8 cellular contexts compared by ENCODE assay signal in the genomic region with DNA sequence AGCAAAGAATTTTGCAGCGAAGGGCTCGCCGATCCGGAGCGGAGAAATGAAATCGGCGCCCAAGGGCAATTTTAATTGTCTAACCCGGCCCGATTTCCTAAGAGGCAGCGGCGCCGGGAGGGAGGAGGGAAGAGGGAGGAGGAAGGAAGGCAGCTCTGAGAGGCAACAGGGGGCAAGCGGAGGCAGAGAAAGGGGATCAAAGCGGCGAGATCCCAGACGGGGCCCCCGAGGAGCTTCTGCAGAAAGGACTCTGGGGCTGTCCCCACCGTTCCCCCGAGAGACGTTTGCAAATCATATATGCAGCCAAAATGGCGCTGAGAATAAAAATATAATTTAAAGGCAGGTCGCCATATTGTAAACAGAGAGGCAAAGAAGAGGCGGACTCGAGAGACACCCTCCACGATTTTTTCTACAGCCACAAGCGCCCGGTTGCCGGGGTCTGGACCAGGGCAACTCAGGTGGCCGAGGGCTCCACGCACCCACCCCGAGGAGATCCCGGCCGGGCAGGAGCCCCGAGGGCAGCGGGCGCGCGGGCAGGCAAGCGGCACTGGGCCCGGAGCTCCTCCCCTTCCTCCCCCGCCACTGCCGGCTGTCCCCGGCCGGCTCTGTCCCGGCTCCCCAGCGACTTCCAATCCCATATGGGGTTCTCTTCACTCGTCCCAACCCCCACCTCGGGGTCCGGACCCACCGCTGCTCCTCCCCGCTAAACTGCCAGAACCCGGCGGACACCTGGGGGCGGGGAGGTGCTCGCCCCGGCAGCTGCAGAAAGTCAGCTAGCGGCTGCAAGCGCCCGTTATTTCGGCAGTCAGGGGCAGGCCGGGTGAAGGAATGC. TPM values are rescaled to one million over a fixed set of nuclear protein-coding genes. Genes with fewer than 3 reads are reported as not detected.
A peak's percentile ranks its signal among the peaks of the same experiment; 100 is the strongest.
DNase-seq lines count a peak whose midpoint lies in the region; ATAC-seq and TF ChIP-seq lines count a peak whose summit lies in the region.

No MANE protein-coding gene starts in this region.

- peak overlapping the region; percentile 94 for H3K4me3 ChIP-seq in effector memory CD4-positive, alpha-beta T cell (ENCODE audit: insufficient read depth, low read depth, low read length, poor library complexity, severe bottlenecking)

- peak overlapping the region; percentile 86 for H3K27ac ChIP-seq in effector memory CD4-positive, alpha-beta T cell (ENCODE audit: insufficient read depth, low read length, poor library complexity, severe bottlenecking)

- peaks cover 27% of the 10 kb centered on the region for H3K4me1 ChIP-seq in effector memory CD4-positive, alpha-beta T cell (ENCODE audit: control insufficient read depth, insufficient read depth, low read length, poor library complexity, severe bottlenecking)

- peak; percentile 61 for DNase-seq in GM13977 (ENCODE audit: low spot score)
- peak; percentile 46 for DNase-seq in NCI-H345 (lab: John Stamatoyannopoulos, UW)
- peak; percentile 80 for DNase-seq in activated CD4-positive, alpha-beta memory T cell treated with anti-CD3 and anti-CD28 coated beads for 36 hours
- peak in 2 of 3 donors; percentile 23 to 27 for DNase-seq in effector memory CD4-positive, alpha-beta T cell
- DNase-seq in memory B cell (ENCODE audit: low spot score in 2 of 2): peak; percentile 66 to 73
- DNase-seq in stimulated activated CD8-positive, alpha-beta memory T cell treated with anti-CD3 and anti-CD28 coated beads, Interleukin-12 subunit alpha, Interleukin-12 subunit beta, amount 100 ng/mL, for 1 hour (ENCODE audit: low read depth): peak; percentile 20

- H3K4me3 Mint-ChIP-seq in activated CD4-positive, alpha-beta memory T cell treated with anti-CD3 and anti-CD28 coated beads for 36 hours: peak overlapping the region; percentile 95
- H3K4me3 Mint-ChIP-seq in memory B cell: peak overlapping the region; percentile 96

- POLR2A ChIA-PET in activated CD4-positive, alpha-beta memory T cell treated with anti-CD3 and anti-CD28 coated beads for 36 hours (lab: Charles Lee): interaction anchor here (0.7 to 3.0 kb wide), 11 partner anchors 10 to 238 kb away, joined by 3 to 29 read pairs (median 5); a partner anchor contains a TSS

- intact Hi-C loops in activated CD4-positive, alpha-beta memory T cell treated with anti-CD3 and anti-CD28 coated beads for 36 hours (cut with micrococcal nuclease): loop anchor here (2.0 to 5.0 kb wide), 3 partner anchors 168 to 352 kb away; a partner anchor contains a TSS

- no peaks in the 10 kb centered on the region for H3K9me3 ChIP-seq in effector memory CD4-positive, alpha-beta T cell (ENCODE audit: control insufficient read depth, low read length)

- peak overlapping the region; percentile 96 for H3K27ac Mint-ChIP-seq in activated CD4-positive, alpha-beta memory T cell treated with anti-CD3 and anti-CD28 coated beads for 36 hours
- peak overlapping the region; percentile 89 for H3K27ac Mint-ChIP-seq in memory B cell

- in situ Hi-C loops in GM13977 (cut with MboI; ENCODE audit: low pct_unique_long_range_greater_than_20kb, low sequenced_read_pairs, unreplicated experiment): no loop called here

- no peaks in the 10 kb centered on the region for H3K9me3 Mint-ChIP-seq in activated CD4-positive, alpha-beta memory T cell treated with anti-CD3 and anti-CD28 coated beads for 36 hours
- H3K9me3 Mint-ChIP-seq in memory B cell: no peaks in the 10 kb centered on the region

- CTCF ChIA-PET in activated CD4-positive, alpha-beta memory T cell treated with anti-CD3 and anti-CD28 coated beads for 36 hours (lab: Charles Lee): interaction anchor here (0.6 to 7.3 kb wide), 16 partner anchors 9 to 222 kb away, joined by 3 to 130 read pairs (median 5); a partner anchor contains a TSS

- peaks cover 44% of the 10 kb centered on the region for H3K4me1 Mint-ChIP-seq in activated CD4-positive, alpha-beta memory T cell treated with anti-CD3 and anti-CD28 coated beads for 36 hours (ENCODE audit: low read depth)
- peaks cover 27% of the 10 kb centered on the region for H3K4me1 Mint-ChIP-seq in memory B cell

- no peaks in the 10 kb centered on the region for H3K27me3 ChIP-seq in effector memory CD4-positive, alpha-beta T cell (replicated peaks; ENCODE audit: control insufficient read depth, insufficient read depth, low read length, poor library complexity, severe bottlenecking)

- H3K36me3 ChIP-seq in effector memory CD4-positive, alpha-beta T cell (ENCODE audit: control insufficient read depth, insufficient read depth, low read length): no peaks in the 10 kb centered on the region

- H3K27me3 Mint-ChIP-seq in activated CD4-positive, alpha-beta memory T cell treated with anti-CD3 and anti-CD28 coated beads for 36 hours: no peaks in the 10 kb centered on the region
- no peaks in the 10 kb centered on the region for H3K27me3 Mint-ChIP-seq in memory B cell

- H3K36me3 Mint-ChIP-seq in activated CD4-positive, alpha-beta memory T cell treated with anti-CD3 and anti-CD28 coated beads for 36 hours: peaks cover 32% of the 10 kb centered on the region
- H3K36me3 Mint-ChIP-seq in memory B cell: peaks cover 2% of the 10 kb centered on the region

- peak; percentile 21 for ATAC-seq in memory B cell (ENCODE audit: low read depth)
- no peak for ATAC-seq in GM21360 (IDR thresholded peaks at IDR 0.05; ENCODE audit: unreplicated experiment)
- no peak for ATAC-seq in GM18519 (IDR thresholded peaks at IDR 0.05; ENCODE audit: low FRiP score, unreplicated experiment)

- peak; percentile 2 for TF ChIP-seq CTCF in GM13977 (IDR thresholded peaks at IDR 0.05; ENCODE audit: extremely low read depth, insufficient read depth, missing control alignments)

RNA-seq across cellular contexts. Expression of a gene that starts 1.9 kb away (rescaled TPM):
- 10 to 100 TPM; 44.0 to 44.8 TPM for total RNA-seq in activated CD4-positive, alpha-beta memory T cell treated with anti-CD3 and anti-CD28 coated beads for 36 hours

RNA-seq across cellular contexts. Expression of a gene that starts 46.5 kb away (rescaled TPM):
- 10 to 100 TPM; 18.0 to 20.6 TPM for total RNA-seq in activated CD4-positive, alpha-beta memory T cell treated with anti-CD3 and anti-CD28 coated beads for 36 hours

RNA-seq across cellular contexts. Expression of a gene that starts 51.9 kb away (rescaled TPM):
- total RNA-seq in activated CD4-positive, alpha-beta memory T cell treated with anti-CD3 and anti-CD28 coated beads for 36 hours: 100 to 1,000 TPM; 110 to 118 TPM

RNA-seq across cellular contexts. Expression of a gene that starts 56.4 kb away (rescaled TPM):
- total RNA-seq in activated CD4-positive, alpha-beta memory T cell treated with anti-CD3 and anti-CD28 coated beads for 36 hours: not detected

Comparison
In these comparisons a context has a peak if more than half of its experiments do, and no peak if none do; other contexts are left out.
1. DNase-seq: peak in every context shown above with its lines; median percentile 80 in activated CD4-positive, alpha-beta memory T cell treated with anti-CD3 and anti-CD28 coated beads for 36 hours; 70 in memory B cell; 61 in GM13977; 46 in NCI-H345; 25 in effector memory CD4-positive, alpha-beta T cell; 20 in stimulated activated CD8-positive, alpha-beta memory T cell treated with anti-CD3 and anti-CD28 coated beads, Interleukin-12 subunit alpha, Interleukin-12 subunit beta, amount 100 ng/mL, for 1 hour.